8 cellular contexts compared by ENCODE assay signal in the genomic region with DNA sequence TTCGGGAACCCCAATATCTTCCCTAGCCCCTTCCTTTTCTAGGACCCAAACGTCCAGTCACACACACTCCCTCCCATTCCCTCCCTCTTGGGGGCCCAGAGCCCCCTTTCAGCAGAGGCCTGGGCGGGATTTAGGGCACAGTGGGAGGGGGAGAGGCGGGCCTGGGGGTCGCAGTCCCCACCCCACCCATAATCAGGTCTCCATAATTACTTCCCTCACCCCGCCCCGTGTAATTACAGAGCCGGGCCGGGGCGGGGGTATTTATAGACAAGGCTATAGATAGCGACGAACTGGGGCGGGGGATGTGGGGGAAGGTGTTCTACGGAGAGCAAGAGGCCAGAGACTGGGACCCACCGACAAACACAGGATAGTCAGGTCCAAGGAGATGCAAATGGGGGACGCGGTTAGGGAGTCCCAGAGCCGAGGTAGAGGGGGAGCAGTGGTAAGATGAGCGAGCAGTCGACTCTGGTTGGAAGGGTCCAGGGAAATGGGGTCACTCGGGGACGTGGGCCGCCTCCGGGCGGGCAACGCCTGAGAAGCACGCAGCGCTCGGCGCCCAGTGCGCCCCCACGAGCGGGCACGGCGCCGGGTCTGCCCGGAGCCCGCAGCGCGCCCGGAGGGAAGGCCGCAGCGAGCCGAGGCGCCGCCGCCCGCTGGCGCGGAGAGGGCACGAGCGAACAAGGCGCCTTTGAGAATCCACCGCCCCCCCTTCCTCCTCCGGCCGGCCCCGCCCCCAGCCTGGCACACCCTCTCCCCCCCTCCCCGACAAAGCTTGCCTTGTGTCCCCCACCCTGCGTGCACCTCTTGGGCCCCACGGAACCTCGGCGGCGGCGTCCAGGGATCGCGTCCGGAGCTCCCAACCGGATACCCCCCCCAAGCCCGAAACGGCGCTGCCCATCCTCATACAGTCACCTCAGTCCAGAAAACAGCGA. TPM values are rescaled to one million over a fixed set of nuclear protein-coding genes. Genes with fewer than 3 reads are reported as not detected.
A peak's percentile ranks its signal among the peaks of the same experiment; 100 is the strongest.
DNase-seq lines count a peak whose midpoint lies in the region; ATAC-seq and TF ChIP-seq lines count a peak whose summit lies in the region.

No MANE protein-coding gene starts in this region.

- peaks cover 8% of the 10 kb centered on the region; the same call in 1 of the 2 replicates for H3F3A ChIP-seq in PC-9 (ENCODE audit: insufficient read depth, low read depth)

- no TSS peak for BruUV-seq in PC-9 (replicated peaks; lab: Mats Ljungman, UMichigan)

- H3K27ac ChIP-seq in PC-9: no peak overlapping the region

- H3K27me3 Mint-ChIP-seq in activated T-helper 17 cell treated with anti-CD3 and anti-CD28 coated beads, Interleukin-2, amount 50 U/mL, for 72 hours: peaks cover 19% of the 10 kb centered on the region
- peaks cover 8% of the 10 kb centered on the region for H3K27me3 Mint-ChIP-seq in glutamatergic neuron (ENCODE audit: unreplicated experiment)
- peaks cover 7% of the 10 kb centered on the region for H3K27me3 Mint-ChIP-seq in osteocyte (ENCODE audit: unreplicated experiment)

- no peaks in the 10 kb centered on the region for H3K4me1 ChIP-seq in HAP-1
- no peaks in the 10 kb centered on the region for H3K4me1 ChIP-seq in PC-9 (replicated peaks; ENCODE audit: insufficient read depth)

- no peak overlapping the region for H2AFZ ChIP-seq in PC-9

- peaks cover 6% of the 10 kb centered on the region; the same call in 1 of the 2 replicates for H3K79me2 ChIP-seq in PC-9 (ENCODE audit: low read depth)

- H3K4me1 Mint-ChIP-seq in activated T-helper 17 cell treated with anti-CD3 and anti-CD28 coated beads, Interleukin-2, amount 50 U/mL, for 72 hours: peaks cover 10% of the 10 kb centered on the region
- H3K4me1 Mint-ChIP-seq in glutamatergic neuron (ENCODE audit: low read depth, unreplicated experiment) (peaks cover 9% of the 10 kb centered on the region), osteocyte (ENCODE audit: unreplicated experiment) (peaks cover 36% of the 10 kb centered on the region)

- H3K9me2 ChIP-seq in PC-9 (ENCODE audit: insufficient read depth): no peaks in the 10 kb centered on the region

- peak; percentile 56 for DNase-seq in GM20000 (ENCODE audit: low spot score)
- no peak for DNase-seq in glutamatergic neuron
- no peak for DNase-seq in osteocyte (ENCODE audit: extremely low spot score, unreplicated experiment)
- no peak for DNase-seq in HAP-1 (ENCODE audit: low spot score in 2 of 2)
- DNase-seq in PC-9: no peak
- DNase-seq in T1000 (lab: John Stamatoyannopoulos, UW): no peak

- CTCF ChIA-PET in PC-9 (lab: Charles Lee): no interaction called here

- H3K36me3 ChIP-seq in HAP-1 (replicated peaks) (peaks cover 26% of the 10 kb centered on the region), PC-9 (ENCODE audit: low read depth) (peaks cover 12% of the 10 kb centered on the region; the same call in 1 of the 2 replicates)

- H3K9me3 Mint-ChIP-seq in activated T-helper 17 cell treated with anti-CD3 and anti-CD28 coated beads, Interleukin-2, amount 50 U/mL, for 72 hours: no peaks in the 10 kb centered on the region
- peaks cover 4% of the 10 kb centered on the region for H3K9me3 Mint-ChIP-seq in glutamatergic neuron (ENCODE audit: unreplicated experiment)
- no peaks in the 10 kb centered on the region for H3K9me3 Mint-ChIP-seq in osteocyte (ENCODE audit: unreplicated experiment)

- intact Hi-C loops in PC-9 (cut with micrococcal nuclease; ENCODE audit: unreplicated experiment): no loop called here

- TF ChIP-seq CTCF in GM20000 (IDR thresholded peaks at IDR 0.05; ENCODE audit: extremely low read depth, missing control alignments): no peak
- TF ChIP-seq CTCF in glutamatergic neuron (IDR thresholded peaks at IDR 0.05; ENCODE audit: partially characterized antibody, unreplicated experiment): no peak
- no peak for TF ChIP-seq CTCF in osteocyte (IDR thresholded peaks at IDR 0.05)
- no peak for TF ChIP-seq CTCF in PC-9 (conservative IDR thresholded peaks at IDR 0.05)

- in situ Hi-C loops in HAP-1 (cut with MboI; ENCODE audit: low sequenced_read_pairs): no loop called here

- no peak overlapping the region for H3K27ac Mint-ChIP-seq in activated T-helper 17 cell treated with anti-CD3 and anti-CD28 coated beads, Interleukin-2, amount 50 U/mL, for 72 hours
- no peak overlapping the region for H3K27ac Mint-ChIP-seq in glutamatergic neuron (ENCODE audit: unreplicated experiment)
- peak overlapping the region; percentile 34 for H3K27ac Mint-ChIP-seq in osteocyte (ENCODE audit: unreplicated experiment)

- H3K4me3 ChIP-seq in HAP-1 (no peak overlapping the region), PC-9 (no peak overlapping the region)

- ATAC-seq in activated T-helper 17 cell treated with anti-CD3 and anti-CD28 coated beads, Interleukin-2, amount 50 U/mL, for 72 hours (replicated peaks): peak; percentile 8
- ATAC-seq in HG03196 (IDR thresholded peaks at IDR 0.05; ENCODE audit: unreplicated experiment): no peak

- H4K20me1 ChIP-seq in PC-9 (ENCODE audit: insufficient read depth): peaks cover 6% of the 10 kb centered on the region; the same call in 1 of the 2 replicates

- H3K27me3 ChIP-seq in HAP-1 (ENCODE audit: low read depth) (peaks cover 5% of the 10 kb centered on the region; the same call in 1 of the 2 replicates), PC-9 (ENCODE audit: insufficient read depth, low read depth) (no peaks in the 10 kb centered on the region)

- peaks cover 45% of the 10 kb centered on the region for H3K36me3 Mint-ChIP-seq in activated T-helper 17 cell treated with anti-CD3 and anti-CD28 coated beads, Interleukin-2, amount 50 U/mL, for 72 hours (ENCODE audit: low read depth)
- H3K36me3 Mint-ChIP-seq in glutamatergic neuron (ENCODE audit: unreplicated experiment): peaks cover 5% of the 10 kb centered on the region
- H3K36me3 Mint-ChIP-seq in osteocyte (ENCODE audit: unreplicated experiment): peaks cover 29% of the 10 kb centered on the region

- H3K4me2 ChIP-seq in PC-9: no peak overlapping the region

- no peaks in the 10 kb centered on the region for H3K9me3 ChIP-seq in HAP-1
- H3K9me3 ChIP-seq in PC-9 (ENCODE audit: insufficient read depth, low read depth): no peaks in the 10 kb centered on the region

- H3K4me3 Mint-ChIP-seq in activated T-helper 17 cell treated with anti-CD3 and anti-CD28 coated beads, Interleukin-2, amount 50 U/mL, for 72 hours: peak overlapping the region; percentile 60
- H3K4me3 Mint-ChIP-seq in glutamatergic neuron (ENCODE audit: unreplicated experiment): peak overlapping the region; percentile 83
- peak overlapping the region; percentile 61 for H3K4me3 Mint-ChIP-seq in osteocyte (ENCODE audit: unreplicated experiment)

- POLR2A ChIA-PET in PC-9 (lab: Charles Lee; ENCODE audit: unreplicated experiment): no interaction called here

RNA-seq across cellular contexts. Expression of a gene that starts 0.7 kb away (rescaled TPM):
- total RNA-seq in activated T-helper 17 cell treated with anti-CD3 and anti-CD28 coated beads, Interleukin-2, amount 50 U/mL, for 72 hours: 1 to 10 TPM; 1.2 to 3.3 TPM
- total RNA-seq in glutamatergic neuron (ENCODE audit: unreplicated experiment) (3.8 TPM), osteocyte (2.7 and 3.3 TPM in 2 replicates), PC-9 (2021) (2.2 and 3.4 TPM in 2 replicates)

RNA-seq across cellular contexts. Expression of a gene that starts 7.5 kb away (rescaled TPM):
- total RNA-seq in activated T-helper 17 cell treated with anti-CD3 and anti-CD28 coated beads, Interleukin-2, amount 50 U/mL, for 72 hours: 10 to 100 TPM; 31.0 to 68.7 TPM
- total RNA-seq in glutamatergic neuron (ENCODE audit: unreplicated experiment) (45.3 TPM), osteocyte (53.1 and 58.3 TPM in 2 replicates), PC-9 (2021) (49.8 and 51.5 TPM in 2 replicates)

RNA-seq across cellular contexts. Expression of a gene that starts 7.7 kb away (rescaled TPM):
- 10 to 100 TPM; 50.5 to 65.0 TPM for total RNA-seq in activated T-helper 17 cell treated with anti-CD3 and anti-CD28 coated beads, Interleukin-2, amount 50 U/mL, for 72 hours
- total RNA-seq in glutamatergic neuron (ENCODE audit: unreplicated experiment) (92.8 TPM), osteocyte (201 and 209 TPM in 2 replicates), PC-9 (2021) (96.4 and 110 TPM in 2 replicates)

RNA-seq across cellular contexts. Expression of a gene that starts 11.5 kb away (rescaled TPM):
- total RNA-seq in activated T-helper 17 cell treated with anti-CD3 and anti-CD28 coated beads, Interleukin-2, amount 50 U/mL, for 72 hours: 10 to 100 TPM in 1 of 2 donors, 1 to 10 TPM in 1; 3.4 to 13.1 TPM
- total RNA-seq in glutamatergic neuron (ENCODE audit: unreplicated experiment) (4.6 TPM), osteocyte (2.4 and 3.5 TPM in 2 replicates), PC-9 (2021) (16.4 and 25.4 TPM in 2 replicates)

RNA-seq across cellular contexts. Expression of a gene that starts 15.4 kb away (rescaled TPM):
- 10 to 100 TPM; 22.7 to 25.1 TPM for total RNA-seq in activated T-helper 17 cell treated with anti-CD3 and anti-CD28 coated beads, Interleukin-2, amount 50 U/mL, for 72 hours
- total RNA-seq in glutamatergic neuron (ENCODE audit: unreplicated experiment) (37.3 TPM), osteocyte (56.6 and 58.8 TPM in 2 replicates), PC-9 (2021) (18.9 and 19.2 TPM in 2 replicates)
